Comparison of ENCODE assay signal across 1 cellular context in genomic region chr10:50409965-50410811, GRCh38.
TF ChIP-seq lines count a peak whose summit lies in the region.

No MANE protein-coding gene starts in this region.

TF ChIP-seq in IMR-90, 13 proteins besides CTCF, POLR2A, EP300 and RAD21 (continued from another document):
- no peak for TF ChIP-seq NFE2L2 (IDR thresholded peaks at IDR 0.05; ENCODE audit: low read depth, low read length)
- no peak for TF ChIP-seq CEBPB (IDR thresholded peaks at IDR 0.05; ENCODE audit: low read depth, low read length)
- TF ChIP-seq MXI1 (IDR thresholded peaks at IDR 0.05; ENCODE audit: borderline replicate concordance, low read depth, low read length), result no peak
- TF ChIP-seq MAFK (IDR thresholded peaks at IDR 0.05; ENCODE audit: low read depth, low read length), result no peak
- TF ChIP-seq RCOR1 (IDR thresholded peaks at IDR 0.05; ENCODE audit: insufficient replicate concordance, low read length), result no peak
- no peak for TF ChIP-seq SMC3 (IDR thresholded peaks at IDR 0.05; ENCODE audit: low read depth, low read length)
